34 cellular contexts compared by ENCODE assay signal in genomic region chr11:69860244-69860643, GRCh38. TPM values are rescaled to one million over a fixed set of nuclear protein-coding genes. Genes with fewer than 3 reads are reported as not detected.
"Had no signal": no experiment of that assay in that cellular context is flagged by ENCODE, and none has a peak within 500 bp of the region (broad histone marks: within the 10 kb centered on the region; RNA-seq: fewer than 3 reads in every experiment).

No MANE protein-coding gene starts in this region.

- H3K4me1 ChIP-seq: parathyroid adenoma, psoas muscle, spleen, suprapubic skin, testis, tibial artery, transverse colon, upper lobe of right lung, uterus had no signal

- H3K4me1 Mint-ChIP-seq: stimulated activated memory B cell treated with anti-CD40 and anti-IgM and Interleukin-4, amounts not matched to agents 10 μg/mL and 1 μg/mL and 100 μg/mL, for 72 hours; stimulated activated naive CD8-positive, alpha-beta T cell treated with anti-CD3 and anti-CD28 coated beads, Interleukin-15, amount 100 ng/mL, for 72 hours had no signal

- H3K4me3 Mint-ChIP-seq: naive thymus-derived CD8-positive, alpha-beta T cell; natural killer cell treated with Interleukin-12 subunit alpha and Interleukin-12 subunit beta and Interleukin-15 and Interleukin-18, amount 100 ng/mL, for 72 hours; nephron progenitor cell; neural crest cell; stimulated activated memory B cell treated with anti-CD40 and anti-IgM and Interleukin-4, amounts not matched to agents 10 μg/mL and 1 μg/mL and 100 μg/mL, for 72 hours; stimulated activated naive CD8-positive, alpha-beta T cell treated with anti-CD3 and anti-CD28 coated beads, Interleukin-15, amount 100 ng/mL, for 72 hours; type B pancreatic cell had no signal

- H3K9me3 Mint-ChIP-seq: natural killer cell treated with Interleukin-12 subunit alpha and Interleukin-12 subunit beta and Interleukin-15 and Interleukin-18, amount 100 ng/mL, for 72 hours; neural crest cell; stimulated activated naive CD8-positive, alpha-beta T cell treated with anti-CD3 and anti-CD28 coated beads, Interleukin-15, amount 100 ng/mL, for 72 hours; type B pancreatic cell had no signal

- DNase-seq: naive thymus-derived CD8-positive, alpha-beta T cell; nephron progenitor cell; occipital lobe; ovary; psoas muscle; right cardiac atrium; spleen; stimulated activated CD4-positive, alpha-beta T cell treated with anti-CD3 and anti-CD28 coated beads, Interleukin-12 subunit alpha, Interleukin-12 subunit beta, amount 100 ng/mL, for 4 hours; stimulated activated CD4-positive, alpha-beta T cell treated with anti-CD3 and anti-CD28 coated beads, Interleukin-1b, Interleukin-23, amount 100 ng/mL, for 48 hours; stimulated activated CD4-positive, alpha-beta T cell treated with anti-CD3 and anti-CD28 coated beads, Interleukin-4, amount 100 ng/mL, for 1 hour; stimulated activated CD4-positive, alpha-beta T cell treated with anti-CD3 and anti-CD28 coated beads, Interleukin-4, amount 100 ng/mL, for 4 hours; stimulated activated CD8-positive, alpha-beta memory T cell treated with anti-CD3 and anti-CD28 coated beads, Interleukin-4, amount 100 ng/mL, for 48 hours; stimulated activated naive CD4-positive, alpha-beta T cell; stimulated activated naive CD8-positive, alpha-beta T cell treated with anti-CD3 and anti-CD28 coated beads, Interleukin-15, amount 100 ng/mL, for 72 hours; stimulated activated naive CD8-positive, alpha-beta T cell treated with anti-CD3 and anti-CD28 coated beads, Interleukin-15, Interleukin-2, amounts not matched to agents 100 U/mL and 50 U/mL, for 24 hours; substantia nigra; testis; transverse colon; upper lobe of right lung; uterus had no signal

- H3K27ac ChIP-seq: ovary, parathyroid adenoma, psoas muscle, skin epidermis, spleen, suprapubic skin, testis, tibial artery, transverse colon, upper lobe of right lung, uterus had no signal

- H3K27me3 ChIP-seq: ovary, testis, uterus had no signal

- H3K9me3 ChIP-seq: ovary, psoas muscle, spleen, suprapubic skin, testis, tibial artery, transverse colon, upper lobe of right lung, uterus had no signal

- H3K9ac ChIP-seq: parathyroid adenoma had no signal

- ATAC-seq: naive thymus-derived CD8-positive, alpha-beta T cell; natural killer cell treated with Interleukin-12 subunit alpha and Interleukin-12 subunit beta and Interleukin-15 and Interleukin-18, amount 100 ng/mL, for 72 hours; psoas muscle; right cardiac atrium; sciatic nerve; stimulated activated memory B cell treated with anti-CD40 and anti-IgM and Interleukin-4, amounts not matched to agents 10 μg/mL and 1 μg/mL and 100 μg/mL, for 72 hours; stimulated activated naive CD8-positive, alpha-beta T cell treated with anti-CD3 and anti-CD28 coated beads, Interleukin-15, amount 100 ng/mL, for 72 hours; stimulated activated naive CD8-positive, alpha-beta T cell treated with anti-CD3 and anti-CD28 coated beads, Interleukin-15, Interleukin-2, amounts not matched to agents 100 U/mL and 50 U/mL, for 24 hours; upper lobe of right lung had no signal

- H3K4me3 ChIP-seq: ovary, psoas muscle, skin epidermis, smooth muscle cell, spleen, suprapubic skin, tibial artery, transverse colon, upper lobe of right lung, uterus had no signal

- H3K36me3 ChIP-seq: ovary, spleen, suprapubic skin, tibial artery, transverse colon, upper lobe of right lung, uterus had no signal

- H3K36me3 Mint-ChIP-seq: naive thymus-derived CD8-positive, alpha-beta T cell; natural killer cell treated with Interleukin-12 subunit alpha and Interleukin-12 subunit beta and Interleukin-15 and Interleukin-18, amount 100 ng/mL, for 72 hours; stimulated activated memory B cell treated with anti-CD40 and anti-IgM and Interleukin-4, amounts not matched to agents 10 μg/mL and 1 μg/mL and 100 μg/mL, for 72 hours; type B pancreatic cell had no signal

- H3K27ac Mint-ChIP-seq: natural killer cell treated with Interleukin-12 subunit alpha and Interleukin-12 subunit beta and Interleukin-15 and Interleukin-18, amount 100 ng/mL, for 72 hours; nephron progenitor cell; progenitor cell of endocrine pancreas; stimulated activated memory B cell treated with anti-CD40 and anti-IgM and Interleukin-4, amounts not matched to agents 10 μg/mL and 1 μg/mL and 100 μg/mL, for 72 hours; stimulated activated naive CD8-positive, alpha-beta T cell treated with anti-CD3 and anti-CD28 coated beads, Interleukin-15, amount 100 ng/mL, for 72 hours; type B pancreatic cell had no signal

RNA-seq across cellular contexts. Expression of gene FGF3, which starts 41.0 kb away (rescaled TPM):
- total RNA-seq: naive thymus-derived CD8-positive, alpha-beta T cell; natural killer cell treated with Interleukin-12 subunit alpha and Interleukin-12 subunit beta and Interleukin-15 and Interleukin-18, amount 100 ng/mL, for 72 hours; neural crest cell; occipital lobe; osteoblast; ovary; progenitor cell of endocrine pancreas; psoas muscle; renal cortical epithelial cell; right cardiac atrium; sciatic nerve; smooth muscle cell; spleen; suprapubic skin; transverse colon; upper lobe of right lung; urinary bladder; uterus had no signal
- polyA plus RNA-seq: naive thymus-derived CD8-positive, alpha-beta T cell; ovary; psoas muscle; right cardiac atrium; smooth muscle cell; spleen; urinary bladder had no signal
